In the genomic region with DNA sequence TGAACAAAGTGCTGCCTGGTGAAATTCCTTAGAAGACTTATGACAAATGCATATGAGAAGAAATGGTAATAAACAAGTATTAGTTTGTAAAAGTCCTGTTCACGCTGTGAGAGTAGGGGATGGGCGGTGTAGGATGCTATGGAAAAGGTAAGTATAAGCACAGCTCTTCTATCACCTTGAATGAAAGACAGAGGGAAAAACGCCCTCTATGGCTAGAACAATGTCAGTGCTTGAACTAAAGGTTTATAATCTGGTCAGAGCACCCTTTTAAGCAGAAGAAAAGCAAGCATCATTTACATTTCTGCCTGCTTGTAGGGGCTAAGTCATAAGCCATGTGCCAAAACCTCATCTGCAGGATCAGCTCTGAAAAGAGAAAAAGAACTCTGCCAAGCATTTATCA, we compare ENCODE assay signal across 10 cellular contexts.
DNase-seq lines count a peak whose midpoint lies in the region; ATAC-seq, FAIRE-seq and TF ChIP-seq lines count a peak whose summit lies in the region.
"Had no signal": no experiment of that assay in that cellular context is flagged by ENCODE, and none has a peak within 500 bp of the region (broad histone marks: within the 10 kb centered on the region; RNA-seq: fewer than 3 reads in every experiment).

No MANE protein-coding gene starts in this region.

- H3K4me2 ChIP-seq in A549 = no peak overlapping the region

- TF ChIP-seq EP300 in A549 (IDR thresholded peaks at IDR 0.05) = no peak

- peak; percentile 37 to 39; a peak in 4 of 5 replicates for TF ChIP-seq RAD21 in A549 (conservative IDR thresholded peaks at IDR 0.05 in 1 of 2, IDR thresholded peaks at IDR 0.05 in 1 of 2)

- CTCF ChIA-PET in A549 (lab: Yijun Ruan, JAX) = interaction anchor here (0.6 to 3.4 kb wide), 21 partner anchors 9 to 433 kb away, joined by 3 to 23 read pairs (median 5); no protein-coding TSS in a partner anchor

- WGBS in A549 (ENCODE audit: missing lambda C conversion rate) = 58% methylated on average over 3 of the region's 3 CpGs

- no peaks in the 10 kb centered on the region for H3K9me3 ChIP-seq in A549

- H3K27ac ChIP-seq in A549 = peak overlapping the region in 1 of 2 experiments; percentile 77; a peak in 3 of 6 replicates

- no peak for TF ChIP-seq POLR2A in A549 (IDR thresholded peaks at IDR 0.05; ENCODE audit: low read length)

- ATAC-seq in A549 (peak; percentile 31 to 58; a peak in 3 of 6 replicates), HG02588 (IDR thresholded peaks at IDR 0.05; ENCODE audit: unreplicated experiment) (no peak), HG03521 (IDR thresholded peaks at IDR 0.05; ENCODE audit: unreplicated experiment) (no peak), GM19452 (IDR thresholded peaks at IDR 0.05; ENCODE audit: unreplicated experiment) (no peak)

- peaks cover 44% of the 10 kb centered on the region for H3K4me1 ChIP-seq in A549

- FAIRE-seq in A549 (lab: Jason Lieb, UNC) = no peak

- POLR2A ChIA-PET in A549 (lab: Yijun Ruan, JAX) = interaction anchor here (1.8 kb wide), 1 partner anchor 115 kb away, joined by 5 read pairs; a partner anchor contains a TSS

- TF ChIP-seq CTCF in A549 (IDR thresholded peaks at IDR 0.05) (peak; percentile 41), GM12874 (IDR thresholded peaks at IDR 0.05; ENCODE audit: insufficient read depth, low read depth, low read length) (peak; percentile 46; the same call in 1 of the 2 replicates), foreskin fibroblast (IDR thresholded peaks at IDR 0.05; ENCODE audit: low read depth, low read length) (peak; percentile 16)

- DNase-seq in A549 (ENCODE audit: low read depth in 1 of 2, low spot score in 1 of 2) = peak; percentile 26 to 45
- DNase-seq in RKO (ENCODE audit: low spot score) = peak; percentile 21
- DNase-seq in foreskin fibroblast = no peak
- DNase-seq in germinal center (ENCODE audit: low spot score) = no peak
- DNase-seq: central memory CD4-positive, alpha-beta T cell; NCI-H2029 treated with DMSO at 0.1 percent for 48 hours had no signal

- H3K4me3 ChIP-seq in A549 (no peak overlapping the region), foreskin fibroblast (ENCODE audit: low read depth in 1 of 2, low read length in 2 of 2) (no peak overlapping the region)

TF ChIP-seq in A549, 52 proteins besides CTCF, POLR2A, EP300 and RAD21:
- TF ChIP-seq POLR2AphosphoS2 (conservative IDR thresholded peaks at IDR 0.05; ENCODE audit: low read length) = no peak
- no peak for TF ChIP-seq ZC3H11A (IDR thresholded peaks at IDR 0.05)
- TF ChIP-seq HDAC2 (IDR thresholded peaks at IDR 0.05) = no peak
- TF ChIP-seq SMC3 (IDR thresholded peaks at IDR 0.05) = peak; percentile 34; the same call in 1 of the 3 replicates
TF ChIP-seq in A549: peak in this region for 1.

Comparison
In these comparisons a context has a peak if more than half of its experiments do, and no peak if none do; other contexts are left out.
1. ATAC-seq: peak in A549 (2 of 2); none in HG02588 (single experiment), HG03521 (single experiment) and GM19452 (single experiment).
2. DNase-seq: peak in A549 (2 of 2) and RKO (single experiment); none in foreskin fibroblast (0 of 2) and germinal center (single experiment).
3. Peak in every context shown above with its lines, with median percentiles within 50 percentile points of each other: CTCF ChIP-seq.